27 cellular contexts compared by ENCODE assay signal in genomic region chr10:125214283-125214570, GRCh38.
"Had no signal": no experiment of that assay in that cellular context is flagged by ENCODE, and none has a peak within 500 bp of the region (broad histone marks: within the 10 kb centered on the region; RNA-seq: fewer than 3 reads in every experiment).

No MANE protein-coding gene starts in this region.

- H3K9me3 Mint-ChIP-seq: effector memory CD8-positive, alpha-beta T cell; mesothelial cell of epicardium; nephron progenitor cell; stimulated activated memory B cell treated with anti-CD40 and anti-IgM and Interleukin-4, amounts not matched to agents 10 μg/mL and 1 μg/mL and 100 μg/mL, for 72 hours; stimulated activated naive CD8-positive, alpha-beta T cell treated with anti-CD3 and anti-CD28 coated beads, Interleukin-15, Interleukin-2, amounts not matched to agents 100 ng/mL and 50 ng/mL, for 24 hours had no signal

- H3K36me3 ChIP-seq: esophagus squamous epithelium, heart right ventricle, left lung, right lobe of liver, spleen, thoracic aorta, tibial nerve, upper lobe of left lung had no signal

- H3K9ac ChIP-seq: parathyroid adenoma had no signal

- H3K4me1 Mint-ChIP-seq: mesothelial cell of epicardium; stimulated activated memory B cell treated with anti-CD40 and anti-IgM and Interleukin-4, amounts not matched to agents 10 μg/mL and 1 μg/mL and 100 μg/mL, for 72 hours had no signal

- H3K27ac ChIP-seq: esophagus squamous epithelium, heart right ventricle, left lung, parathyroid adenoma, right lobe of liver, spleen, thoracic aorta, tibial nerve, upper lobe of left lung had no signal

- H3K27me3 ChIP-seq: left lung, right lobe of liver, tibial nerve, upper lobe of left lung had no signal

- H3K4me3 ChIP-seq: esophagus squamous epithelium, heart right ventricle, left lung, mucosa of descending colon, right lobe of liver, spleen, thoracic aorta, tibial nerve, upper lobe of left lung had no signal

- ATAC-seq: effector memory CD8-positive, alpha-beta T cell; heart right ventricle; left lung; mucosa of descending colon; naive thymus-derived CD8-positive, alpha-beta T cell; right lobe of liver; stimulated activated memory B cell treated with anti-CD40 and anti-IgM and Interleukin-4, amounts not matched to agents 10 μg/mL and 1 μg/mL and 100 μg/mL, for 72 hours had no signal

- H3K4me1 ChIP-seq: esophagus squamous epithelium, left lung, parathyroid adenoma, right lobe of liver, upper lobe of left lung had no signal

- H3K9me3 ChIP-seq: esophagus squamous epithelium, heart right ventricle, left lung, mucosa of descending colon, right lobe of liver, thoracic aorta, tibial nerve, upper lobe of left lung had no signal

- H3K36me3 Mint-ChIP-seq: mesothelial cell of epicardium; stimulated activated memory B cell treated with anti-CD40 and anti-IgM and Interleukin-4, amounts not matched to agents 10 μg/mL and 1 μg/mL and 100 μg/mL, for 72 hours had no signal

- H3K27ac Mint-ChIP-seq: effector memory CD8-positive, alpha-beta T cell; mesothelial cell of epicardium; naive thymus-derived CD8-positive, alpha-beta T cell; nephron progenitor cell; progenitor cell of endocrine pancreas; stimulated activated memory B cell treated with anti-CD40 and anti-IgM and Interleukin-4, amounts not matched to agents 10 μg/mL and 1 μg/mL and 100 μg/mL, for 72 hours; stimulated activated naive CD8-positive, alpha-beta T cell treated with anti-CD3 and anti-CD28 coated beads, Interleukin-15, Interleukin-2, amounts not matched to agents 100 ng/mL and 50 ng/mL, for 24 hours had no signal

- H3K4me3 Mint-ChIP-seq: effector memory CD8-positive, alpha-beta T cell; mesothelial cell of epicardium; naive thymus-derived CD8-positive, alpha-beta T cell; nephron progenitor cell; stimulated activated memory B cell treated with anti-CD40 and anti-IgM and Interleukin-4, amounts not matched to agents 10 μg/mL and 1 μg/mL and 100 μg/mL, for 72 hours; stimulated activated naive CD8-positive, alpha-beta T cell treated with anti-CD3 and anti-CD28 coated beads, Interleukin-15, Interleukin-2, amounts not matched to agents 100 ng/mL and 50 ng/mL, for 24 hours had no signal

- FAIRE-seq: endometrium, kidney, urothelium cell line had no signal

- DNase-seq: cerebellar nuclear complex; cortex of kidney; effector memory CD8-positive, alpha-beta T cell; erythroblast; esophagus squamous epithelium; glutamatergic neuron; heart right ventricle; kidney; left lung; mesenchymal stem cell; mucosa of descending colon; naive thymus-derived CD8-positive, alpha-beta T cell; nephron progenitor cell; occipital lobe; right lobe of liver; spleen; stimulated activated CD4-positive, alpha-beta T cell treated with anti-CD3 and anti-CD28 coated beads, Interleukin-4, amount 100 ng/mL, for 4 hours; upper lobe of left lung had no signal

- H3K79me2 ChIP-seq: parathyroid adenoma had no signal

- H2AFZ ChIP-seq: parathyroid adenoma had no signal
